ENCODE assay signal across 8 cellular contexts in genomic region chr6:151325075-151326050, GRCh38.
A peak's percentile ranks its signal among the peaks of the same experiment; 100 is the strongest.
DNase-seq lines count a peak whose midpoint lies in the region; ATAC-seq and TF ChIP-seq lines count a peak whose summit lies in the region.

No MANE protein-coding gene starts in this region.

- peak overlapping the region; percentile 82 to 89 for H3K27ac ChIP-seq in coronary artery

- H3K4me1 Mint-ChIP-seq in T-helper 17 cell, result peaks cover 19% of the 10 kb centered on the region
- peaks cover 27% of the 10 kb centered on the region for H3K4me1 Mint-ChIP-seq in stimulated activated naive CD8-positive, alpha-beta T cell treated with anti-CD3 and anti-CD28 coated beads, Interleukin-15, amount 100 ng/mL, for 72 hours

- H3K4me3 Mint-ChIP-seq in T-helper 17 cell, result peak overlapping the region; percentile 85
- H3K4me3 Mint-ChIP-seq in stimulated activated naive CD8-positive, alpha-beta T cell treated with anti-CD3 and anti-CD28 coated beads, Interleukin-15, amount 100 ng/mL, for 72 hours, result peak overlapping the region; percentile 76 to 85

- H3K4me3 ChIP-seq in AG04449 (ENCODE audit: low read depth, low read length) (peak overlapping the region; percentile 62), coronary artery (peak overlapping the region; percentile 82)

- H3K9me3 ChIP-seq in T-helper 17 cell (ENCODE audit: control insufficient read depth, low read length, poor library complexity, severe bottlenecking), result no peaks in the 10 kb centered on the region

- peak; percentile 24 for DNase-seq in AG04449 (ENCODE audit: low read depth, low spot score)
- peak; percentile 71 for DNase-seq in HEK293T (ENCODE audit: extremely low spot score)
- no peak for DNase-seq in T-helper 17 cell
- peak; percentile 89 for DNase-seq in coronary artery (ENCODE audit: low spot score)
- peak; percentile 81 for DNase-seq in left kidney (ENCODE audit: low read depth, low spot score)
- peak in 1 of 2 donors; percentile 11 for DNase-seq in stimulated activated naive CD8-positive, alpha-beta T cell treated with anti-CD3 and anti-CD28 coated beads, Interleukin-15, amount 100 ng/mL, for 72 hours
- DNase-seq in GM13977 (ENCODE audit: low spot score), result no peak
- no peak for DNase-seq in GM10266 (ENCODE audit: extremely low spot score)

- peaks cover 80% of the 10 kb centered on the region for H3K27me3 Mint-ChIP-seq in T-helper 17 cell
- peaks cover 78% of the 10 kb centered on the region for H3K27me3 Mint-ChIP-seq in stimulated activated naive CD8-positive, alpha-beta T cell treated with anti-CD3 and anti-CD28 coated beads, Interleukin-15, amount 100 ng/mL, for 72 hours

- TF ChIP-seq CTCF in AG04449 (IDR thresholded peaks at IDR 0.05; ENCODE audit: insufficient read depth, low read length, missing control alignments) (no peak), coronary artery (IDR thresholded peaks at IDR 0.05) (no peak), GM13977 (IDR thresholded peaks at IDR 0.05; ENCODE audit: extremely low read depth, insufficient read depth, missing control alignments) (no peak), GM10266 (IDR thresholded peaks at IDR 0.05; ENCODE audit: control insufficient read depth, insufficient read depth, low read depth, missing control alignments) (no peak)

- no peak overlapping the region for H3K27ac Mint-ChIP-seq in T-helper 17 cell
- peak overlapping the region in 1 of 2 donors; percentile 37 for H3K27ac Mint-ChIP-seq in stimulated activated naive CD8-positive, alpha-beta T cell treated with anti-CD3 and anti-CD28 coated beads, Interleukin-15, amount 100 ng/mL, for 72 hours

- ATAC-seq in T-helper 17 cell, result no peak
- peak; percentile 50 for ATAC-seq in stimulated activated naive CD8-positive, alpha-beta T cell treated with anti-CD3 and anti-CD28 coated beads, Interleukin-15, amount 100 ng/mL, for 72 hours

- POLR2A ChIA-PET in AG04449 (lab: Yijun Ruan, JAX), result interaction anchor here (1.2 kb wide), 1 partner anchor 85 kb away, joined by 8 read pairs; the partner anchor contains the start of gene AKAP12
- POLR2A ChIA-PET in HEK293T (lab: Yijun Ruan, JAX), result interaction anchor here (0.6 kb wide), 1 partner anchor 8 kb away, joined by 3 read pairs; no protein-coding TSS in a partner anchor

- H3K9me3 Mint-ChIP-seq in stimulated activated naive CD8-positive, alpha-beta T cell treated with anti-CD3 and anti-CD28 coated beads, Interleukin-15, amount 100 ng/mL, for 72 hours, result no peaks in the 10 kb centered on the region

- peaks cover 6% of the 10 kb centered on the region for H3K36me3 Mint-ChIP-seq in T-helper 17 cell (ENCODE audit: low read depth)

- CTCF ChIA-PET in AG04449 (lab: Yijun Ruan, JAX) (interaction anchor here (0.7 to 19.1 kb wide), 71 partner anchors 8 to 507 kb away, joined by 3 to 573 read pairs (median 5); partner anchors contain the start of gene AKAP12), HEK293T (lab: Yijun Ruan, JAX) (interaction anchor here (0.6 to 3.4 kb wide), 17 partner anchors 8 to 434 kb away, joined by 3 to 42 read pairs (median 4); no protein-coding TSS in a partner anchor)

- in situ Hi-C loops in GM13977 (cut with MboI; ENCODE audit: low pct_unique_long_range_greater_than_20kb, low sequenced_read_pairs, unreplicated experiment), result loop anchor here (10.0 kb wide), 1 partner anchor 311 kb away; no protein-coding TSS in a partner anchor

TF ChIP-seq in HEK293T, 16 proteins besides CTCF, POLR2A, EP300 and RAD21:
- no peak for TF ChIP-seq FOXA1 (IDR thresholded peaks at IDR 0.05)
- no peak for TF ChIP-seq SUZ12 (IDR thresholded peaks at IDR 0.05)
- TF ChIP-seq L3MBTL2 (conservative IDR thresholded peaks at IDR 0.05), result peak; percentile 74
- TF ChIP-seq LEF1 (IDR thresholded peaks at IDR 0.05; ENCODE audit: borderline replicate concordance), result no peak
- no peak for TF ChIP-seq FOXK2 (IDR thresholded peaks at IDR 0.05)
- no peak for TF ChIP-seq FOXM1 (IDR thresholded peaks at IDR 0.05; ENCODE audit: borderline replicate concordance)

Comparison
In these comparisons a context has a peak if more than half of its experiments do, and no peak if none do; other contexts are left out.
1. DNase-seq: peak in AG04449 (single experiment), HEK293T (single experiment), coronary artery (single experiment) and left kidney (single experiment); none in T-helper 17 cell (0 of 3), GM13977 (single experiment) and GM10266 (single experiment).